ENCODE assay signal across 13 cellular contexts in the genomic region with DNA sequence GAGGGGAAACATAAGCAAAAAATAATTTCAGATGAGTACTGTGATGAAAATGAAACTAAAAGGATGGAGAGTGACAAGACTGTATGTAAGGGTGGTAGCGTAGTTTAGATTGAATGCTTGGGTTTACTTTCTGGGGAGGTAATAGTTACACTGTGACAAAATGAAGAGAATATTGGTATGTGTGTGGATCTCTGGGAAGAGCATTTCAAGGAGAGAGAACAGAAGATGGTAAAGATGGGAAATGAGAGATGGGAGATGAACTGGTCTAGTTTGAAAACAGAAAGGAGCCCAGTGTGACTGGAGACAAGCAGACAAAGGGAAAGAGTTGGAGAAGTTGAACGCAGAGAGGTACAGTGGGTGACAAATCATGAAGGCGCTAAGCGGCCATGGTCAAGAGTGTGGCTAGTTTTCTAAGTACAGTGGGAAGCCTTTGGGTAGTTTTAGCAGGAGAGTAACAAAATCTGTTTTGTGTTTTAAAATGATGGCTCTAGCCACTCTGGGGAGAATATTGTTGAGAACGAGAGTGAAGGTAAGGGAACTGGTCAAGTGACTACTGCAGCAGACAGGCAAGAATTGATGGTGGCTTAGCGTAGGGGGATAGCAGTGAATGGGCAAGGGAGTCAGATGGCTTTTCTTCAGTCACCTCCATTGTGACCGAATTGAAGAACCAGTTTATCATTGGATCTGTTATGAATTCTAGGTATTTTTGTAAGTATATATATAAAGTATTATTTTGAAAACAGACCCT. TPM values are rescaled to one million over a fixed set of nuclear protein-coding genes. Genes with fewer than 3 reads are reported as not detected.
DNase-seq lines count a peak whose midpoint lies in the region; ATAC-seq and TF ChIP-seq lines count a peak whose summit lies in the region.
"Had no signal": no experiment of that assay in that cellular context is flagged by ENCODE, and none has a peak within 500 bp of the region (broad histone marks: within the 10 kb centered on the region; RNA-seq: fewer than 3 reads in every experiment).

No MANE protein-coding gene starts in this region.

- no peaks in the 10 kb centered on the region for H3K36me3 ChIP-seq in right atrium auricular region
- H3K36me3 ChIP-seq: cardiac muscle cell, gastroesophageal sphincter had no signal

- H3K4me1 ChIP-seq in right atrium auricular region, result no peaks in the 10 kb centered on the region
- H3K4me1 ChIP-seq: gastroesophageal sphincter had no signal

- ATAC-seq in GM18511 (IDR thresholded peaks at IDR 0.05; ENCODE audit: unreplicated experiment) (peak; percentile 69), GM21423 (IDR thresholded peaks at IDR 0.05; ENCODE audit: unreplicated experiment) (peak; percentile 60), HG03175 (IDR thresholded peaks at IDR 0.05; ENCODE audit: unreplicated experiment) (peak; percentile 77)
- ATAC-seq: gastroesophageal sphincter had no signal

- no peak overlapping the region for H3K27ac ChIP-seq in right atrium auricular region
- H3K27ac ChIP-seq: cardiac muscle cell, gastroesophageal sphincter had no signal

- H3K4me3 ChIP-seq in right atrium auricular region, result no peak overlapping the region
- H3K4me3 ChIP-seq: cardiac muscle cell, gastroesophageal sphincter had no signal

- DNase-seq in fibroblast of peridontal ligament (ENCODE audit: extremely low read depth) (peak; percentile 34), DMS114 treated with DMSO at 0.1 percent for 48 hours (lab: John Stamatoyannopoulos, UW; ENCODE audit: unreplicated experiment) (no peak), 8988T (no peak), right atrium auricular region (ENCODE audit: low spot score) (no peak), NCI-H1092 (lab: John Stamatoyannopoulos, UW) (no peak)
- DNase-seq: activated CD8-positive, alpha-beta memory T cell treated with anti-CD3 and anti-CD28 coated beads for 24 hours; DMS79 treated with DMSO at 0.1 percent for 48 hours; HCEC 1CT had no signal

- TF ChIP-seq CTCF in right atrium auricular region (IDR thresholded peaks at IDR 0.05), result no peak

- no peaks in the 10 kb centered on the region for H3K27me3 ChIP-seq in right atrium auricular region
- H3K27me3 ChIP-seq: cardiac muscle cell, gastroesophageal sphincter had no signal

- no peaks in the 10 kb centered on the region for H3K9me3 ChIP-seq in right atrium auricular region
- H3K9me3 ChIP-seq: gastroesophageal sphincter had no signal

RNA-seq across cellular contexts. Expression of a gene that starts 22.6 kb away (rescaled TPM):
- 1 to 10 TPM; 8.2 to 9.0 TPM for total RNA-seq in right atrium auricular region
